Comparison of ENCODE assay signal across 1 cellular context in genomic region chr1:100265931-100266830, GRCh38.
A peak's percentile ranks its signal among the peaks of the same experiment; 100 is the strongest.
TF ChIP-seq lines count a peak whose summit lies in the region.

RTCA (plus strand) TSS chr1:100266216; CDS start chr1:100266376, 160 bp downstream.

TF ChIP-seq in HepG2, 621 proteins besides CTCF, POLR2A, EP300 and RAD21 (continued from another document):
- TF ChIP-seq ZNF616 (CRISPR knock-in tag; IDR thresholded peaks at IDR 0.05; ENCODE audit: low read depth) (0 out of 2 replicates have a peak, but pooled peaks have one; percentile 54), ZNF660 (CRISPR knock-in tag; IDR thresholded peaks at IDR 0.05; ENCODE audit: borderline replicate concordance, low read depth) (no peak), KLF16 (CRISPR knock-in tag; IDR thresholded peaks at IDR 0.05) (no peak), FOXK1 (CRISPR knock-in tag; IDR thresholded peaks at IDR 0.05; ENCODE audit: borderline replicate concordance, low read depth) (no peak), ZNF33A (CRISPR knock-in tag; IDR thresholded peaks at IDR 0.05; ENCODE audit: borderline replicate concordance) (0 out of 2 replicates have a peak, but pooled peaks have one; percentile 56), POLR2G (IDR thresholded peaks at IDR 0.05; ENCODE audit: low read depth, low read length) (peak; percentile 89), ZNF234 (CRISPR knock-in tag; conservative IDR thresholded peaks at IDR 0.05) (no peak), ZNF83 (CRISPR knock-in tag; IDR thresholded peaks at IDR 0.05; ENCODE audit: borderline replicate concordance) (no peak), CENPBD1 (CRISPR knock-in tag; IDR thresholded peaks at IDR 0.05; ENCODE audit: borderline replicate concordance, low read depth) (no peak), ZNF282 (IDR thresholded peaks at IDR 0.05; ENCODE audit: partially characterized antibody) (no peak), ZNF614 (CRISPR knock-in tag; IDR thresholded peaks at IDR 0.05; ENCODE audit: borderline replicate concordance) (0 out of 2 replicates have a peak, but pooled peaks have one; percentile 17), HOXD1 (CRISPR knock-in tag; IDR thresholded peaks at IDR 0.05) (peak; percentile 53; the same call in 1 of the 2 replicates), ZNF350 (CRISPR knock-in tag; IDR thresholded peaks at IDR 0.05; ENCODE audit: borderline replicate concordance, low read depth) (peak; percentile 88; the same call in 1 of the 2 replicates), ELF3 (CRISPR knock-in tag; IDR thresholded peaks at IDR 0.05) (peak; percentile 57), TEAD3 (CRISPR knock-in tag; optimal IDR thresholded peaks at IDR 0.05; ENCODE audit: borderline replicate concordance) (peak; percentile 20), ZNF530 (CRISPR knock-in tag; IDR thresholded peaks at IDR 0.05; ENCODE audit: low read depth) (no peak), MAFK (conservative IDR thresholded peaks at IDR 0.05 in 1 of 2, IDR thresholded peaks at IDR 0.05 in 1 of 2; ENCODE audit: low read length in 2 of 2) (peak; percentile 81 to 86), ZMAT3 (CRISPR knock-in tag; conservative IDR thresholded peaks at IDR 0.05) (0 out of 2 replicates have a peak, but pooled peaks have one; percentile 24), ZNF180 (CRISPR knock-in tag; IDR thresholded peaks at IDR 0.05; ENCODE audit: borderline replicate concordance, low read depth) (no peak), ZNF644 (CRISPR knock-in tag; IDR thresholded peaks at IDR 0.05; ENCODE audit: low read depth) (no peak), ZBTB34 (CRISPR knock-in tag; IDR thresholded peaks at IDR 0.05) (no peak), POLR2AphosphoS2 (IDR thresholded peaks at IDR 0.05; ENCODE audit: low read depth, low read length) (no peak), ZBTB7B (CRISPR knock-in tag; IDR thresholded peaks at IDR 0.05) (no peak), GLMP (CRISPR knock-in tag; IDR thresholded peaks at IDR 0.05; ENCODE audit: borderline replicate concordance) (no peak), SIX1 (CRISPR knock-in tag; IDR thresholded peaks at IDR 0.05; ENCODE audit: borderline replicate concordance) (no peak), ZNF598 (CRISPR knock-in tag; IDR thresholded peaks at IDR 0.05; ENCODE audit: borderline replicate concordance) (peak; percentile 62; the same call in 1 of the 2 replicates), RAD51 (IDR thresholded peaks at IDR 0.05; ENCODE audit: borderline replicate concordance) (no peak)
- TF ChIP-seq, protein P1, sequence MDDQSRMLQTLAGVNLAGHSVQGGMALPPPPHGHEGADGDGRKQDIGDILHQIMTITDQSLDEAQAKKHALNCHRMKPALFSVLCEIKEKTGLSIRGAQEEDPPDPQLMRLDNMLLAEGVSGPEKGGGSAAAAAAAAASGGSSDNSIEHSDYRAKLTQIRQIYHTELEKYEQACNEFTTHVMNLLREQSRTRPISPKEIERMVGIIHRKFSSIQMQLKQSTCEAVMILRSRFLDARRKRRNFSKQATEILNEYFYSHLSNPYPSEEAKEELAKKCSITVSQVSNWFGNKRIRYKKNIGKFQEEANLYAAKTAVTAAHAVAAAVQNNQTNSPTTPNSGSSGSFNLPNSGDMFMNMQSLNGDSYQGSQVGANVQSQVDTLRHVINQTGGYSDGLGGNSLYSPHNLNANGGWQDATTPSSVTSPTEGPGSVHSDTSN (CRISPR knock-in tag; IDR thresholded peaks at IDR 0.05; ENCODE audit: borderline replicate concordance): no peak; the same call in 1 of the 2 replicates
- TF ChIP-seq, protein P2, sequence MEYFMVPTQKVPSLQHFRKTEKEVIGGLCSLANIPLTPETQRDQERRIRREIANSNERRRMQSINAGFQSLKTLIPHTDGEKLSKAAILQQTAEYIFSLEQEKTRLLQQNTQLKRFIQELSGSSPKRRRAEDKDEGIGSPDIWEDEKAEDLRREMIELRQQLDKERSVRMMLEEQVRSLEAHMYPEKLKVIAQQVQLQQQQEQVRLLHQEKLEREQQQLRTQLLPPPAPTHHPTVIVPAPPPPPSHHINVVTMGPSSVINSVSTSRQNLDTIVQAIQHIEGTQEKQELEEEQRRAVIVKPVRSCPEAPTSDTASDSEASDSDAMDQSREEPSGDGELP (IDR thresholded peaks at IDR 0.05; ENCODE audit: borderline replicate concordance, low read depth): no peak
- TF ChIP-seq, protein P3, sequence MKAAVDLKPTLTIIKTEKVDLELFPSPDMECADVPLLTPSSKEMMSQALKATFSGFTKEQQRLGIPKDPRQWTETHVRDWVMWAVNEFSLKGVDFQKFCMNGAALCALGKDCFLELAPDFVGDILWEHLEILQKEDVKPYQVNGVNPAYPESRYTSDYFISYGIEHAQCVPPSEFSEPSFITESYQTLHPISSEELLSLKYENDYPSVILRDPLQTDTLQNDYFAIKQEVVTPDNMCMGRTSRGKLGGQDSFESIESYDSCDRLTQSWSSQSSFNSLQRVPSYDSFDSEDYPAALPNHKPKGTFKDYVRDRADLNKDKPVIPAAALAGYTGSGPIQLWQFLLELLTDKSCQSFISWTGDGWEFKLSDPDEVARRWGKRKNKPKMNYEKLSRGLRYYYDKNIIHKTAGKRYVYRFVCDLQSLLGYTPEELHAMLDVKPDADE (CRISPR knock-in tag; IDR thresholded peaks at IDR 0.05): no peak
- TF ChIP-seq, protein P4, sequence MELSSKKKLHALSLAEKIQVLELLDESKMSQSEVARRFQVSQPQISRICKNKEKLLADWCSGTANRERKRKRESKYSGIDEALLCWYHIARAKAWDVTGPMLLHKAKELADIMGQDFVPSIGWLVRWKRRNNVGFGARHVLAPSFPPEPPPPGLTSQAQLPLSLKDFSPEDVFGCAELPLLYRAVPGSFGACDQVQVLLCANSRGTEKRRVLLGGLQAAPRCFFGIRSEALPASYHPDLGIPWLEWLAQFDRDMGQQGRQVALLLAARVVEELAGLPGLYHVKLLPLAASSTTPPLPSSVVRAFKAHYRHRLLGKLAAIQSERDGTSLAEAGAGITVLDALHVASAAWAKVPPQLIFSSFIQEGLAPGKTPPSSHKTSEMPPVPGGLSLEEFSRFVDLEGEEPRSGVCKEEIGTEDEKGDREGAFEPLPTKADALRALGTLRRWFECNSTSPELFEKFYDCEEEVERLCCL (CRISPR knock-in tag; IDR thresholded peaks at IDR 0.05; ENCODE audit: borderline replicate concordance): 0 out of 2 replicates have a peak, but pooled peaks have one; percentile 51
- TF ChIP-seq, protein P5, sequence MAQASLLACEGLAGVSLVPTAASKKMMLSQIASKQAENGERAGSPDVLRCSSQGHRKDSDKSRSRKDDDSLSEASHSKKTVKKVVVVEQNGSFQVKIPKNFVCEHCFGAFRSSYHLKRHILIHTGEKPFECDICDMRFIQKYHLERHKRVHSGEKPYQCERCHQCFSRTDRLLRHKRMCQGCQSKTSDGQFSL (CRISPR knock-in tag; IDR thresholded peaks at IDR 0.05): no peak
TF ChIP-seq in HepG2: peak in this region for 203.
